In the genomic region with DNA sequence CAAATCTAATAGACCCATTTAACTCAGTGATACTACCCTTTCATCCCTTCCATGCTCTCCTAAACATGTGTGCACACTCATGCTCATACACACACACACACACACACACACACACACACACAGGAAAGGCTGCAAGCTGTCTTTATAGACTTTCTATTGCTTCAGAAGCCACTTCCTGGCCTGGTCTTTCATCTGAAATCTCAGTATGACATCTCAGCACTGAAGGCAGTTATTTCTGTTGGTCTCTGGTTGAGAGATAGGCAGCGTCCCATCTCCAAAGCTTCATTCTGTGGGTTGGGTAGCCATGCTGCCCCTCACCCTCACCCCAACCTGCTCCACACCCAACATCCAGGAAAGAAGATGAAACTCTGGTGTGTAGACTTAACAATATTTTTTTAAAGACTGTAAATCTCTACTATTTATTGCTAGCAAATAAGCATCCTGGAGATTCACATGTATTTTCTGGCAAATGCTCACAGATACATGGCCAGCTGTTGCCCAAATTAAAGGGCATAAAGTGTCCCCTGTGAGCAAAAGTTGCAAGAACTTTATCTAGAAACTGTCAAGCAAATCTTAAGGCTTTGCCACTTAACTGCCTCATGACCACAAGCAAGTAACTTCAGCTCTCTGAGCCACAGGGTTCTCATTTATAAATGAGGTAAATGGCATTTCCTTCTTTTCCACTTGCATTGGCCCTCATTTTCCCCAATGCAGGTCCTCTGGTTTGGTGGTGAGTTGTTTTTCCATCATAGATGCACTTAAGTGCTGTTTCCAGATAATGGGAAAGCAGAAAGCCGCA, we compare ENCODE assay signal across 9 cellular contexts.
DNase-seq lines count a peak whose midpoint lies in the region; ATAC-seq lines count a peak whose summit lies in the region.
"Had no signal": no experiment of that assay in that cellular context is flagged by ENCODE, and none has a peak within 500 bp of the region (broad histone marks: within the 10 kb centered on the region; RNA-seq: fewer than 3 reads in every experiment).

No MANE protein-coding gene starts in this region.

- peak overlapping the region; percentile 1 for H3K4me3 Mint-ChIP-seq in activated CD4-positive, alpha-beta T cell treated with anti-CD3 and anti-CD28 coated beads, Interleukin-2, amount 10 ng/mL, durations not matched to agents 7 days and 5 days

- peaks cover 10% of the 10 kb centered on the region for H3K9me3 Mint-ChIP-seq in activated CD4-positive, alpha-beta T cell treated with anti-CD3 and anti-CD28 coated beads, Interleukin-2, amount 10 ng/mL, durations not matched to agents 7 days and 5 days

- POLR2A ChIA-PET in activated CD4-positive, alpha-beta T cell treated with anti-CD3 and anti-CD28 coated beads, Interleukin-2, amount 10 ng/mL, durations not matched to agents 7 days and 5 days (lab: Charles Lee), result no interaction called here

- no peaks in the 10 kb centered on the region for H3K27me3 Mint-ChIP-seq in activated CD4-positive, alpha-beta T cell treated with anti-CD3 and anti-CD28 coated beads, Interleukin-2, amount 10 ng/mL, durations not matched to agents 7 days and 5 days

- peaks cover 39% of the 10 kb centered on the region for H3K4me1 Mint-ChIP-seq in activated CD4-positive, alpha-beta T cell treated with anti-CD3 and anti-CD28 coated beads, Interleukin-2, amount 10 ng/mL, durations not matched to agents 7 days and 5 days

- peak overlapping the region; percentile 87 for H3K27ac Mint-ChIP-seq in activated CD4-positive, alpha-beta T cell treated with anti-CD3 and anti-CD28 coated beads, Interleukin-2, amount 10 ng/mL, durations not matched to agents 7 days and 5 days

- peaks cover 16% of the 10 kb centered on the region for H3K36me3 Mint-ChIP-seq in activated CD4-positive, alpha-beta T cell treated with anti-CD3 and anti-CD28 coated beads, Interleukin-2, amount 10 ng/mL, durations not matched to agents 7 days and 5 days (ENCODE audit: low read depth)

- ATAC-seq in GM18870 (IDR thresholded peaks at IDR 0.05; ENCODE audit: unreplicated experiment) (peak; percentile 84), HG03159 (IDR thresholded peaks at IDR 0.05; ENCODE audit: unreplicated experiment) (peak; percentile 86)

- peak; percentile 66 for DNase-seq in activated CD4-positive, alpha-beta T cell treated with anti-CD3 and anti-CD28 coated beads, Interleukin-2, amount 10 ng/mL, durations not matched to agents 7 days and 5 days
- peak; percentile 3 to 25 for DNase-seq in stimulated activated CD4-positive, alpha-beta T cell treated with anti-CD3 and anti-CD28 coated beads, Interleukin-1b, Interleukin-23, amount 100 ng/mL, for 4 hours (ENCODE audit: low read depth in 2 of 2)
- DNase-seq in medulla oblongata (ENCODE audit: extremely low spot score), result no peak
- no peak for DNase-seq in NK-92 treated with Interleukin-12 subunit alpha and Interleukin-12 subunit beta, amount 100 ng/mL, for 24 hours (lab: John Stamatoyannopoulos, UW)
- DNase-seq in NCI-H748 treated with DMSO at 0.1 percent for 48 hours (lab: John Stamatoyannopoulos, UW), result no peak
- no peak for DNase-seq in NCI-H446 (lab: John Stamatoyannopoulos, UW)
- DNase-seq: SHP77 had no signal

- CTCF ChIA-PET in activated CD4-positive, alpha-beta T cell treated with anti-CD3 and anti-CD28 coated beads, Interleukin-2, amount 10 ng/mL, durations not matched to agents 7 days and 5 days (lab: Charles Lee), result interaction anchor here (1.1 kb wide), 1 partner anchor 19 kb away, joined by 4 read pairs; no protein-coding TSS in a partner anchor

Comparison
In these comparisons a context has a peak if more than half of its experiments do, and no peak if none do; other contexts are left out.
1. DNase-seq: peak in activated CD4-positive, alpha-beta T cell treated with anti-CD3 and anti-CD28 coated beads, Interleukin-2, amount 10 ng/mL, durations not matched to agents 7 days and 5 days (single experiment) and stimulated activated CD4-positive, alpha-beta T cell treated with anti-CD3 and anti-CD28 coated beads, Interleukin-1b, Interleukin-23, amount 100 ng/mL, for 4 hours (2 of 2); none in medulla oblongata (single experiment), NK-92 treated with Interleukin-12 subunit alpha and Interleukin-12 subunit beta, amount 100 ng/mL, for 24 hours (single experiment), NCI-H748 treated with DMSO at 0.1 percent for 48 hours (single experiment) and NCI-H446 (0 of 2).